In the genomic region with DNA sequence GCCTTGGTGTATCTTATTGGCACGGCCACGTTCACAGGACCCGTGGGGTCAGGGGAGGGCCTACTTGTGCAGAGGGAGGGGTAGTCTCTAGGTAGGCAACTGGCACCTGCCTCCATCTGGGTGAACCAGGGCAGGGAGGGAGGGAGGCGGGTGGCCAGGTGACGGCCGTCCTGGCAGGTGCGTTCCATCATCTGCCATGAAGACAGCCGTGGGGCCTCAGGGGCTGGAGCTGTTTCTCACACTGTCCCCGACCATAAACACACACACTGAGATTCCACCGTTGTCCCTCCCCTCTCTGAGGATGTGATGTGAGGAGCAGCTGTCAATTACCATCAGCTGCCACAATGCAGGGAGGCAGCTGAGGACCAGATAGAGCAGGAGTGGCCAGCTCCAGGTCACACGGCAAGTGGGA, we compare ENCODE assay signal across 11 cellular contexts. TPM values are rescaled to one million over a fixed set of nuclear protein-coding genes. Genes with fewer than 3 reads are reported as not detected.
A peak's percentile ranks its signal among the peaks of the same experiment; 100 is the strongest.
DNase-seq lines count a peak whose midpoint lies in the region; ATAC-seq and TF ChIP-seq lines count a peak whose summit lies in the region.
"Had no signal": no experiment of that assay in that cellular context is flagged by ENCODE, and none has a peak within 500 bp of the region (broad histone marks: within the 10 kb centered on the region; RNA-seq: fewer than 3 reads in every experiment).

No MANE protein-coding gene starts in this region.

- H3K4me2 ChIP-seq in trophoblast cell (ENCODE audit: low read length): no peak overlapping the region

- H3K36me3 ChIP-seq in endodermal cell (ENCODE audit: control insufficient read depth, insufficient read depth, low read length) (no peaks in the 10 kb centered on the region), trophoblast cell (ENCODE audit: control insufficient read depth in 1 of 2, insufficient read depth in 2 of 2, low read length in 2 of 2) (peaks cover 14 to 22% of the 10 kb centered on the region in 2 experiments)

- H3K14ac ChIP-seq in trophoblast cell (ENCODE audit: low read length): no peak overlapping the region

- H3K27ac Mint-ChIP-seq in endodermal cell: peak overlapping the region; percentile 71
- H3K27ac Mint-ChIP-seq: activated CD8-positive, alpha-beta memory T cell treated with anti-CD3 and anti-CD28 coated beads, Interleukin-2, amount 10 ng/mL, durations not matched to agents 7 days and 5 days had no signal

- H3K23ac ChIP-seq in trophoblast cell (ENCODE audit: low read length): no peak overlapping the region

- H3K36me3 Mint-ChIP-seq in endodermal cell (ENCODE audit: low read depth): peaks cover 4% of the 10 kb centered on the region
- H3K36me3 Mint-ChIP-seq: activated CD8-positive, alpha-beta memory T cell treated with anti-CD3 and anti-CD28 coated beads, Interleukin-2, amount 10 ng/mL, durations not matched to agents 7 days and 5 days had no signal

- H3K9ac ChIP-seq in endodermal cell (ENCODE audit: extremely low read depth, low read length, poor library complexity, severe bottlenecking) (no peak overlapping the region), trophoblast cell (ENCODE audit: low read length) (no peak overlapping the region)

- no peaks in the 10 kb centered on the region for H3K9me3 Mint-ChIP-seq in endodermal cell

- H3K18ac ChIP-seq in trophoblast cell (ENCODE audit: low read length): no peak overlapping the region

- H3K4ac ChIP-seq in trophoblast cell (ENCODE audit: low read depth, low read length): peak overlapping the region; percentile 87

- H3K9me3 ChIP-seq in endodermal cell (ENCODE audit: control insufficient read depth, low read length) (no peaks in the 10 kb centered on the region), trophoblast cell (ENCODE audit: insufficient read depth, low read depth, low read length) (no peaks in the 10 kb centered on the region)

- H3K4me1 ChIP-seq in endodermal cell (ENCODE audit: control insufficient read depth, insufficient read depth, low read length) (peaks cover 9% of the 10 kb centered on the region), trophoblast cell (ENCODE audit: control insufficient read depth in 1 of 2, insufficient read depth in 2 of 2, low read length in 2 of 2) (peaks cover 13 to 19% of the 10 kb centered on the region in 2 experiments)

- peaks cover 59% of the 10 kb centered on the region for H3K79me2 ChIP-seq in trophoblast cell (ENCODE audit: control insufficient read depth, insufficient read depth, low read length, poor library complexity)

- no peak overlapping the region for H2BK120ac ChIP-seq in trophoblast cell (ENCODE audit: insufficient read depth, low read length, poor library complexity)

- no peak overlapping the region for H3K4me3 Mint-ChIP-seq in endodermal cell
- H3K4me3 Mint-ChIP-seq: activated CD8-positive, alpha-beta memory T cell treated with anti-CD3 and anti-CD28 coated beads, Interleukin-2, amount 10 ng/mL, durations not matched to agents 7 days and 5 days had no signal

- H2BK12ac ChIP-seq in trophoblast cell (ENCODE audit: low read length): no peak overlapping the region

- no peak overlapping the region for H3K27ac ChIP-seq in endodermal cell (ENCODE audit: low read depth, low read length)
- H3K27ac ChIP-seq in trophoblast cell (ENCODE audit: low read depth, low read length): no peak overlapping the region

- no peak overlapping the region for H2AFZ ChIP-seq in trophoblast cell (ENCODE audit: insufficient read depth, low read length, poor library complexity)

- DNase-seq in DMS53 (lab: John Stamatoyannopoulos, UW): peak; percentile 96
- peak; percentile 76 for DNase-seq in NCI-H510A (lab: John Stamatoyannopoulos, UW)
- no peak for DNase-seq in endodermal cell
- DNase-seq in trophoblast cell: no peak
- no peak for DNase-seq in NCI-H2196 treated with DMSO at 0.1 percent for 48 hours (lab: John Stamatoyannopoulos, UW; ENCODE audit: unreplicated experiment)
- DNase-seq in left lobe of liver (ENCODE audit: low spot score): no peak
- DNase-seq in NOMO-1 treated with dmso at 0.1 percent for 144 hours (lab: John Stamatoyannopoulos, UW; ENCODE audit: unreplicated experiment): no peak
- DNase-seq in Kasumi-1 (lab: John Stamatoyannopoulos, UW): no peak
- DNase-seq: activated CD8-positive, alpha-beta memory T cell treated with anti-CD3 and anti-CD28 coated beads, Interleukin-2, amount 10 ng/mL, durations not matched to agents 7 days and 5 days; cortex of kidney; SIG-M5 had no signal

- no peak for ATAC-seq in left lobe of liver
- ATAC-seq: activated CD8-positive, alpha-beta memory T cell treated with anti-CD3 and anti-CD28 coated beads, Interleukin-2, amount 10 ng/mL, durations not matched to agents 7 days and 5 days had no signal

- no peak overlapping the region for H2AK5ac ChIP-seq in trophoblast cell (ENCODE audit: low read length)

- H4K91ac ChIP-seq in trophoblast cell (ENCODE audit: low read depth, low read length): no peak overlapping the region

- no peak overlapping the region for H2BK5ac ChIP-seq in trophoblast cell (ENCODE audit: low read depth, low read length, poor library complexity)

- H3K4me3 ChIP-seq in endodermal cell (ENCODE audit: low read length) (no peak overlapping the region), trophoblast cell (ENCODE audit: low read depth, low read length) (no peak overlapping the region)

- no peak overlapping the region for H4K8ac ChIP-seq in trophoblast cell (ENCODE audit: low read depth, low read length)

- no peaks in the 10 kb centered on the region for H3K79me1 ChIP-seq in trophoblast cell (ENCODE audit: low read length)

- H3K27me3 Mint-ChIP-seq in endodermal cell (ENCODE audit: insufficient read depth): no peaks in the 10 kb centered on the region
- H3K27me3 Mint-ChIP-seq: activated CD8-positive, alpha-beta memory T cell treated with anti-CD3 and anti-CD28 coated beads, Interleukin-2, amount 10 ng/mL, durations not matched to agents 7 days and 5 days had no signal

- H3K4me1 Mint-ChIP-seq in endodermal cell: peaks cover 58% of the 10 kb centered on the region

- H4K12ac ChIP-seq in trophoblast cell (ENCODE audit: low read depth, low read length): no peak overlapping the region

- no peak for TF ChIP-seq CTCF in endodermal cell (conservative IDR thresholded peaks at IDR 0.05)

- 83 to 87% methylated on average over 1 to 11 of the region's 11 CpGs for WGBS in endodermal cell (ENCODE audit: insufficient coverage in 1 of 2, insufficient read length in 1 of 2), 2 experiments
- WGBS in trophoblast cell (ENCODE audit: extremely low coverage, insufficient coverage, insufficient read length): no CpG with 5 or more reads among the region's 11 CpGs

- H3K27me3 ChIP-seq in endodermal cell (ENCODE audit: control insufficient read depth, insufficient read depth, low read length, poor library complexity, severe bottlenecking) (no peaks in the 10 kb centered on the region), trophoblast cell (ENCODE audit: insufficient read depth, low read length) (no peaks in the 10 kb centered on the region)

RNA-seq across cellular contexts. Expression of gene ZMIZ1, which starts 32.8 kb away (rescaled TPM):
- 10 to 100 TPM; 65.3 to 67.5 TPM for total RNA-seq in endodermal cell
- 77.5 TPM for polyA plus RNA-seq in endodermal cell (2013, experiment 1 of 2)
- polyA plus RNA-seq in endodermal cell (2013, experiment 2 of 2): 68.6 TPM
- 52.4 and 54.3 TPM in 2 replicates for polyA plus RNA-seq in trophoblast cell (2013)
- total RNA-seq in left lobe of liver: 15.0 TPM

Comparison
In these comparisons a context has a peak if more than half of its experiments do, and no peak if none do; other contexts are left out.
1. DNase-seq: peak in DMS53 (single experiment) and NCI-H510A (single experiment); none in endodermal cell (single experiment), trophoblast cell (0 of 2), NCI-H2196 treated with DMSO at 0.1 percent for 48 hours (single experiment), left lobe of liver (single experiment), NOMO-1 treated with dmso at 0.1 percent for 144 hours (single experiment) and Kasumi-1 (0 of 2).